In the genomic region with DNA sequence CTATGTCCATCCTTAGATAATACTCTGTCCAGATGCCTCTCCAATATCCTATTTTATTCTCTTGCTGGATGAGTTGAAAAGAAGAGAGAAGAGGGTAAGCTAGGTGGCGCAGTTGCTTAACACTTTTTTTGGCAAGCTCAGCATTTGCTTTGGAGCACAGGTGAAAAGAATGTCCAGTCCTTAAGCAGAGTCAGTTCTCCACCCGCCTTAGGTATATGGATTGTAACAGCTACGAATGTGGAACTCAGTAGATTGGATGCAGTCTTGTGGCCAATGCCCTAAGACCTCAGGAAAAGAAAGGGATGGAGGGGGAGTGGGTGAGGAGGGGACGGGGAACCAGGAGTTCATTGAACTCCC, we compare ENCODE assay signal across 8 cellular contexts.
DNase-seq lines count a peak whose midpoint lies in the region; ATAC-seq, FAIRE-seq and TF ChIP-seq lines count a peak whose summit lies in the region.

No MANE protein-coding gene starts in this region.

- TF ChIP-seq CTCF in GM23338 (conservative IDR thresholded peaks at IDR 0.05; ENCODE audit: low read depth in 2 of 2), result peak; percentile 84 to 89

- peaks cover 22% of the 10 kb centered on the region for H3K27me3 ChIP-seq in GM23338 (ENCODE audit: insufficient read depth)

- peak overlapping the region; percentile 76 for H3K4me3 Mint-ChIP-seq in GM23338

- H3K4me3 ChIP-seq in GM23338, result peak overlapping the region; percentile 78

- H3K27me3 Mint-ChIP-seq in GM23338 (ENCODE audit: insufficient read depth, low read depth, poor library complexity), result peaks cover 11% of the 10 kb centered on the region

- H3K9me2 ChIP-seq in GM23338 (ENCODE audit: insufficient read depth), result no peaks in the 10 kb centered on the region

- H3K79me2 ChIP-seq in GM23338 (replicated peaks; ENCODE audit: insufficient read depth), result no peaks in the 10 kb centered on the region

- peak; percentile 73 for FAIRE-seq in RCC 7860 (lab: Jason Lieb, UNC)

- peak overlapping the region; percentile 83 for H2AFZ ChIP-seq in GM23338

- no peaks in the 10 kb centered on the region for H4K20me1 ChIP-seq in GM23338 (replicated peaks; ENCODE audit: insufficient read depth)

- H3K9me3 Mint-ChIP-seq in GM23338, result no peaks in the 10 kb centered on the region

- H3F3A ChIP-seq in GM23338 (replicated peaks; ENCODE audit: low read depth), result no peaks in the 10 kb centered on the region

- H3K4me1 ChIP-seq in GM23338 (ENCODE audit: insufficient read depth), result peaks cover 18% of the 10 kb centered on the region

- peak overlapping the region; percentile 77 for H3K4me2 ChIP-seq in GM23338

- DNase-seq in ELR (ENCODE audit: low read depth), result peak; percentile 78
- DNase-seq in GM23338 (ENCODE audit: low spot score), result peak; percentile 89
- DNase-seq in LoVo (ENCODE audit: low spot score), result peak; percentile 88
- peak; percentile 57 for DNase-seq in RCC 7860 (ENCODE audit: low spot score)
- peak; percentile 75 for DNase-seq in astrocyte of the hippocampus (ENCODE audit: low read depth, low spot score)
- peak; percentile 69 for DNase-seq in iPS DF 19.7 (ENCODE audit: low read depth, low spot score)
- DNase-seq in renal cortical epithelial cell (ENCODE audit: low read depth), result peak; percentile 91
- no peak for DNase-seq in activated effector memory CD4-positive, alpha-beta T cell treated with anti-CD3 and anti-CD28 coated beads, Interleukin-2, amount 50 U/mL, for 16 hours

- H3K27ac Mint-ChIP-seq in GM23338, result no peak overlapping the region

- H3K36me3 ChIP-seq in GM23338 (ENCODE audit: insufficient read depth), result no peaks in the 10 kb centered on the region

- H3K36me3 Mint-ChIP-seq in GM23338 (ENCODE audit: low read depth), result no peaks in the 10 kb centered on the region

- no peak overlapping the region for H3K27ac ChIP-seq in GM23338 (ENCODE audit: low read depth)

- H3K4me1 Mint-ChIP-seq in GM23338, result peaks cover 16% of the 10 kb centered on the region

- peak; percentile 75 for ATAC-seq in GM23338

TF ChIP-seq in GM23338, 12 proteins besides CTCF, POLR2A, EP300 and RAD21:
- TF ChIP-seq, protein P1, sequence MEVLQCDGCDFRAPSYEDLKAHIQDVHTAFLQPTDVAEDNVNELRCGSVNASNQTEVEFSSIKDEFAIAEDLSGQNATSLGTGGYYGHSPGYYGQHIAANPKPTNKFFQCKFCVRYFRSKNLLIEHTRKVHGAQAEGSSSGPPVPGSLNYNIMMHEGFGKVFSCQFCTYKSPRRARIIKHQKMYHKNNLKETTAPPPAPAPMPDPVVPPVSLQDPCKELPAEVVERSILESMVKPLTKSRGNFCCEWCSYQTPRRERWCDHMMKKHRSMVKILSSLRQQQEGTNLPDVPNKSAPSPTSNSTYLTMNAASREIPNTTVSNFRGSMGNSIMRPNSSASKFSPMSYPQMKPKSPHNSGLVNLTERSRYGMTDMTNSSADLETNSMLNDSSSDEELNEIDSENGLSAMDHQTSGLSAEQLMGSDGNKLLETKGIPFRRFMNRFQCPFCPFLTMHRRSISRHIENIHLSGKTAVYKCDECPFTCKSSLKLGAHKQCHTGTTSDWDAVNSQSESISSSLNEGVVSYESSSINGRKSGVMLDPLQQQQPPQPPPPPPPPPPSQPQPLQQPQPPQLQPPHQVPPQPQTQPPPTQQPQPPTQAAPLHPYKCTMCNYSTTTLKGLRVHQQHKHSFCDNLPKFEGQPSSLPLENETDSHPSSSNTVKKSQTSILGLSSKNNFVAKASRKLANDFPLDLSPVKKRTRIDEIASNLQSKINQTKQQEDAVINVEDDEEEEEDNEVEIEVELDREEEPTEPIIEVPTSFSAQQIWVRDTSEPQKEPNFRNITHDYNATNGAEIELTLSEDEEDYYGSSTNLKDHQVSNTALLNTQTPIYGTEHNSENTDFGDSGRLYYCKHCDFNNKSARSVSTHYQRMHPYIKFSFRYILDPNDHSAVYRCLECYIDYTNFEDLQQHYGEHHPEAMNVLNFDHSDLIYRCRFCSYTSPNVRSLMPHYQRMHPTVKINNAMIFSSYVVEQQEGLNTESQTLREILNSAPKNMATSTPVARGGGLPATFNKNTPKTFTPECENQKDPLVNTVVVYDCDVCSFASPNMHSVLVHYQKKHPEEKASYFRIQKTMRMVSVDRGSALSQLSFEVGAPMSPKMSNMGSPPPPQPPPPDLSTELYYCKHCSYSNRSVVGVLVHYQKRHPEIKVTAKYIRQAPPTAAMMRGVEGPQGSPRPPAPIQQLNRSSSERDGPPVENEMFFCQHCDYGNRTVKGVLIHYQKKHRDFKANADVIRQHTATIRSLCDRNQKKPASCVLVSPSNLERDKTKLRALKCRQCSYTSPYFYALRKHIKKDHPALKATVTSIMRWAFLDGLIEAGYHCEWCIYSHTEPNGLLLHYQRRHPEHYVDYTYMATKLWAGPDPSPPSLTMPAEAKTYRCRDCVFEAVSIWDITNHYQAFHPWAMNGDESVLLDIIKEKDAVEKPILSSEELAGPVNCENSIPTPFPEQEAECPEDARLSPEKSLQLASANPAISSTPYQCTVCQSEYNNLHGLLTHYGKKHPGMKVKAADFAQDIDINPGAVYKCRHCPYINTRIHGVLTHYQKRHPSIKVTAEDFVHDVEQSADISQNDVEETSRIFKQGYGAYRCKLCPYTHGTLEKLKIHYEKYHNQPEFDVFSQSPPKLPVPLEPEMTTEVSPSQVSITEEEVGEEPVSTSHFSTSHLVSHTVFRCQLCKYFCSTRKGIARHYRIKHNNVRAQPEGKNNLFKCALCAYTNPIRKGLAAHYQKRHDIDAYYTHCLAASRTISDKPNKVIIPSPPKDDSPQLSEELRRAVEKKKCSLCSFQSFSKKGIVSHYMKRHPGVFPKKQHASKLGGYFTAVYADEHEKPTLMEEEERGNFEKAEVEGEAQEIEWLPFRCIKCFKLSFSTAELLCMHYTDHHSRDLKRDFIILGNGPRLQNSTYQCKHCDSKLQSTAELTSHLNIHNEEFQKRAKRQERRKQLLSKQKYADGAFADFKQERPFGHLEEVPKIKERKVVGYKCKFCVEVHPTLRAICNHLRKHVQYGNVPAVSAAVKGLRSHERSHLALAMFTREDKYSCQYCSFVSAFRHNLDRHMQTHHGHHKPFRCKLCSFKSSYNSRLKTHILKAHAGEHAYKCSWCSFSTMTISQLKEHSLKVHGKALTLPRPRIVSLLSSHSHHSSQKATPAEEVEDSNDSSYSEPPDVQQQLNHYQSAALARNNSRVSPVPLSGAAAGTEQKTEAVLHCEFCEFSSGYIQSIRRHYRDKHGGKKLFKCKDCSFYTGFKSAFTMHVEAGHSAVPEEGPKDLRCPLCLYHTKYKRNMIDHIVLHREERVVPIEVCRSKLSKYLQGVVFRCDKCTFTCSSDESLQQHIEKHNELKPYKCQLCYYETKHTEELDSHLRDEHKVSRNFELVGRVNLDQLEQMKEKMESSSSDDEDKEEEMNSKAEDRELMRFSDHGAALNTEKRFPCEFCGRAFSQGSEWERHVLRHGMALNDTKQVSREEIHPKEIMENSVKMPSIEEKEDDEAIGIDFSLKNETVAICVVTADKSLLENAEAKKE (CRISPR knock-in tag; IDR thresholded peaks at IDR 0.05), result no peak
- TF ChIP-seq, protein P2, sequence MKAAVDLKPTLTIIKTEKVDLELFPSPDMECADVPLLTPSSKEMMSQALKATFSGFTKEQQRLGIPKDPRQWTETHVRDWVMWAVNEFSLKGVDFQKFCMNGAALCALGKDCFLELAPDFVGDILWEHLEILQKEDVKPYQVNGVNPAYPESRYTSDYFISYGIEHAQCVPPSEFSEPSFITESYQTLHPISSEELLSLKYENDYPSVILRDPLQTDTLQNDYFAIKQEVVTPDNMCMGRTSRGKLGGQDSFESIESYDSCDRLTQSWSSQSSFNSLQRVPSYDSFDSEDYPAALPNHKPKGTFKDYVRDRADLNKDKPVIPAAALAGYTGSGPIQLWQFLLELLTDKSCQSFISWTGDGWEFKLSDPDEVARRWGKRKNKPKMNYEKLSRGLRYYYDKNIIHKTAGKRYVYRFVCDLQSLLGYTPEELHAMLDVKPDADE (IDR thresholded peaks at IDR 0.05), result no peak
- TF ChIP-seq CREB1 (CRISPR knock-in tag; IDR thresholded peaks at IDR 0.05; ENCODE audit: low read depth) (no peak), ZNF114 (CRISPR knock-in tag; IDR thresholded peaks at IDR 0.05) (no peak), EZH2phosphoT487 (IDR thresholded peaks at IDR 0.05; ENCODE audit: unreplicated experiment) (no peak), POLR2AphosphoS5 (IDR thresholded peaks at IDR 0.05; ENCODE audit: low read depth) (no peak), NANOG (IDR thresholded peaks at IDR 0.05; ENCODE audit: borderline replicate concordance) (no peak), EZH2 (IDR thresholded peaks at IDR 0.05; ENCODE audit: low read depth, unreplicated experiment) (no peak), ZNF331 (CRISPR knock-in tag; IDR thresholded peaks at IDR 0.05; ENCODE audit: low read depth) (no peak), JUNB (IDR thresholded peaks at IDR 0.05; ENCODE audit: unreplicated experiment) (no peak), STAT1 (IDR thresholded peaks at IDR 0.05; ENCODE audit: unreplicated experiment) (no peak)
- TF ChIP-seq, protein P3, sequence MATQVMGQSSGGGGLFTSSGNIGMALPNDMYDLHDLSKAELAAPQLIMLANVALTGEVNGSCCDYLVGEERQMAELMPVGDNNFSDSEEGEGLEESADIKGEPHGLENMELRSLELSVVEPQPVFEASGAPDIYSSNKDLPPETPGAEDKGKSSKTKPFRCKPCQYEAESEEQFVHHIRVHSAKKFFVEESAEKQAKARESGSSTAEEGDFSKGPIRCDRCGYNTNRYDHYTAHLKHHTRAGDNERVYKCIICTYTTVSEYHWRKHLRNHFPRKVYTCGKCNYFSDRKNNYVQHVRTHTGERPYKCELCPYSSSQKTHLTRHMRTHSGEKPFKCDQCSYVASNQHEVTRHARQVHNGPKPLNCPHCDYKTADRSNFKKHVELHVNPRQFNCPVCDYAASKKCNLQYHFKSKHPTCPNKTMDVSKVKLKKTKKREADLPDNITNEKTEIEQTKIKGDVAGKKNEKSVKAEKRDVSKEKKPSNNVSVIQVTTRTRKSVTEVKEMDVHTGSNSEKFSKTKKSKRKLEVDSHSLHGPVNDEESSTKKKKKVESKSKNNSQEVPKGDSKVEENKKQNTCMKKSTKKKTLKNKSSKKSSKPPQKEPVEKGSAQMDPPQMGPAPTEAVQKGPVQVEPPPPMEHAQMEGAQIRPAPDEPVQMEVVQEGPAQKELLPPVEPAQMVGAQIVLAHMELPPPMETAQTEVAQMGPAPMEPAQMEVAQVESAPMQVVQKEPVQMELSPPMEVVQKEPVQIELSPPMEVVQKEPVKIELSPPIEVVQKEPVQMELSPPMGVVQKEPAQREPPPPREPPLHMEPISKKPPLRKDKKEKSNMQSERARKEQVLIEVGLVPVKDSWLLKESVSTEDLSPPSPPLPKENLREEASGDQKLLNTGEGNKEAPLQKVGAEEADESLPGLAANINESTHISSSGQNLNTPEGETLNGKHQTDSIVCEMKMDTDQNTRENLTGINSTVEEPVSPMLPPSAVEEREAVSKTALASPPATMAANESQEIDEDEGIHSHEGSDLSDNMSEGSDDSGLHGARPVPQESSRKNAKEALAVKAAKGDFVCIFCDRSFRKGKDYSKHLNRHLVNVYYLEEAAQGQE (IDR thresholded peaks at IDR 0.05; ENCODE audit: unreplicated experiment), result no peak
